9 cellular contexts compared by ENCODE assay signal in genomic region chr6:154928325-154928922, GRCh38.
DNase-seq lines count a peak whose midpoint lies in the region; ATAC-seq and TF ChIP-seq lines count a peak whose summit lies in the region.
"Had no signal": no experiment of that assay in that cellular context is flagged by ENCODE, and none has a peak within 500 bp of the region (broad histone marks: within the 10 kb centered on the region; RNA-seq: fewer than 3 reads in every experiment).

No MANE protein-coding gene starts in this region.

- no peaks in the 10 kb centered on the region for H3K36me3 ChIP-seq in neuronal stem cell (replicated peaks in 1 of 2; ENCODE audit: control insufficient read depth in 2 of 2, insufficient read depth in 2 of 2, low read length in 2 of 2)

- no peak overlapping the region for H3K18ac ChIP-seq in neuronal stem cell (ENCODE audit: low read length)

- no peak overlapping the region for H3K27ac ChIP-seq in AG04450 (ENCODE audit: low read depth, low read length)
- H3K27ac ChIP-seq in neuronal stem cell (replicated peaks; ENCODE audit: low read length): no peak overlapping the region

- no peaks in the 10 kb centered on the region for H3K27me3 ChIP-seq in AG04450 (ENCODE audit: control insufficient read depth, insufficient read depth, low read length)
- no peaks in the 10 kb centered on the region for H3K27me3 ChIP-seq in neuronal stem cell (ENCODE audit: control insufficient read depth in 3 of 3, insufficient read depth in 3 of 3, low read depth in 1 of 3, low read length in 3 of 3)

- WGBS in neuronal stem cell (ENCODE audit: extremely low coverage in 2 of 2, insufficient read length in 2 of 2, insufficient replicate concordance in 1 of 2), 2 donors: no CpG with 5 or more reads among the region's 5 CpGs

- H2BK15ac ChIP-seq in neuronal stem cell (ENCODE audit: low read length): no peak overlapping the region

- H3K9ac ChIP-seq in neuronal stem cell (ENCODE audit: low read depth, low read length, poor library complexity): no peak overlapping the region

- POLR2A ChIA-PET in AG04450 (lab: Yijun Ruan, JAX): no interaction called here

- H3K4me3 Mint-ChIP-seq in type B pancreatic cell: no peak overlapping the region
- H3K4me3 Mint-ChIP-seq: stimulated activated naive CD8-positive, alpha-beta T cell treated with anti-CD3 and anti-CD28 coated beads, Interleukin-15, Interleukin-2, amounts not matched to agents 100 ng/mL and 50 ng/mL, for 24 hours had no signal

- H3K27me3 Mint-ChIP-seq in type B pancreatic cell: no peaks in the 10 kb centered on the region
- H3K27me3 Mint-ChIP-seq: stimulated activated naive CD8-positive, alpha-beta T cell treated with anti-CD3 and anti-CD28 coated beads, Interleukin-15, Interleukin-2, amounts not matched to agents 100 ng/mL and 50 ng/mL, for 24 hours had no signal

- H2BK120ac ChIP-seq in neuronal stem cell (ENCODE audit: low read depth, low read length): no peak overlapping the region

- H4K8ac ChIP-seq in neuronal stem cell (ENCODE audit: low read depth, low read length): no peak overlapping the region

- no peak overlapping the region for H3K4me2 ChIP-seq in neuronal stem cell (ENCODE audit: insufficient read depth, low read length, poor library complexity, severe bottlenecking)

- H3K4me3 ChIP-seq in AG04450 (ENCODE audit: low read depth, low read length): no peak overlapping the region
- no peak overlapping the region for H3K4me3 ChIP-seq in fibroblast of mammary gland (ENCODE audit: control insufficient read depth, low read depth, low read length)
- no peak overlapping the region for H3K4me3 ChIP-seq in neuronal stem cell (ENCODE audit: low read length in 2 of 2)

- H3K9me3 ChIP-seq in AG04450 (ENCODE audit: control insufficient read depth, insufficient read depth, low read length): no peaks in the 10 kb centered on the region
- no peaks in the 10 kb centered on the region for H3K9me3 ChIP-seq in neuronal stem cell (replicated peaks in 1 of 2; ENCODE audit: control insufficient read depth in 2 of 2, insufficient read depth in 1 of 2, low read depth in 1 of 2, low read length in 2 of 2)

- TF ChIP-seq CTCF in AG04450 (IDR thresholded peaks at IDR 0.05; ENCODE audit: low read depth, low read length): peak; percentile 88
- TF ChIP-seq CTCF in fibroblast of mammary gland (conservative IDR thresholded peaks at IDR 0.05; ENCODE audit: control insufficient read depth, insufficient read depth, low read depth, low read length): peak; percentile 83
- TF ChIP-seq CTCF in type B pancreatic cell (conservative IDR thresholded peaks at IDR 0.05): peak; percentile 94

- H3K4me1 ChIP-seq in neuronal stem cell (ENCODE audit: control insufficient read depth in 2 of 2, insufficient read depth in 1 of 2, low read depth in 1 of 2, low read length in 2 of 2): peaks cover 25 to 28% of the 10 kb centered on the region in 2 donors

- H2BK5ac ChIP-seq in neuronal stem cell (ENCODE audit: low read length): no peak overlapping the region

- DNase-seq in AG04450 (ENCODE audit: low read depth, low spot score) (peak; percentile 50), HUDEP-2 (lab: John Stamatoyannopoulos, UW; ENCODE audit: unreplicated experiment in 76 of 76) (peak in 52 of 76 experiments; percentile 11 to 75 (median 45)), OCI-M1 (lab: John Stamatoyannopoulos, UW) (peak; percentile 89), activated T-cell treated with anti-CD3 and anti-CD28 coated beads for 24 hours (ENCODE audit: low read depth) (peak; percentile 63), fibroblast of mammary gland (ENCODE audit: low read depth) (peak; percentile 78), neuronal stem cell (ENCODE audit: low spot score) (peak; percentile 73), type B pancreatic cell (ENCODE audit: extremely low spot score, unreplicated experiment) (no peak)

- peaks cover 30% of the 10 kb centered on the region for H3K4me1 Mint-ChIP-seq in type B pancreatic cell (ENCODE audit: unreplicated experiment)

- H3K14ac ChIP-seq in neuronal stem cell (ENCODE audit: low read length): no peak overlapping the region

- no peak overlapping the region for H2AFZ ChIP-seq in neuronal stem cell (ENCODE audit: low read length)

- CTCF ChIA-PET in AG04450 (lab: Charles Lee): interaction anchor here (0.5 to 10.1 kb wide), 46 partner anchors 9 to 399 kb away, joined by 3 to 163 read pairs (median 4); partner anchors contain the start of gene TFB1M

- peak; percentile 62 for ATAC-seq in GM18519 (IDR thresholded peaks at IDR 0.05; ENCODE audit: low FRiP score, unreplicated experiment)

- no peak overlapping the region for H2BK12ac ChIP-seq in neuronal stem cell (ENCODE audit: low read length)

- no peak overlapping the region for H3K27ac Mint-ChIP-seq in type B pancreatic cell
- H3K27ac Mint-ChIP-seq: stimulated activated naive CD8-positive, alpha-beta T cell treated with anti-CD3 and anti-CD28 coated beads, Interleukin-15, Interleukin-2, amounts not matched to agents 100 ng/mL and 50 ng/mL, for 24 hours had no signal

- H3K4ac ChIP-seq in neuronal stem cell (ENCODE audit: low read length): no peak overlapping the region

- no peaks in the 10 kb centered on the region for H3K9me3 Mint-ChIP-seq in type B pancreatic cell
- H3K9me3 Mint-ChIP-seq: stimulated activated naive CD8-positive, alpha-beta T cell treated with anti-CD3 and anti-CD28 coated beads, Interleukin-15, Interleukin-2, amounts not matched to agents 100 ng/mL and 50 ng/mL, for 24 hours had no signal

- no peak overlapping the region for H4K91ac ChIP-seq in neuronal stem cell (ENCODE audit: low read depth, low read length, poor library complexity)

- peaks cover 2% of the 10 kb centered on the region for H3K79me1 ChIP-seq in neuronal stem cell (ENCODE audit: low read depth, low read length)

- peaks cover 5% of the 10 kb centered on the region for H3K36me3 Mint-ChIP-seq in type B pancreatic cell

- H3K23ac ChIP-seq in neuronal stem cell (ENCODE audit: low read depth, low read length, poor library complexity): no peak overlapping the region

- no peak overlapping the region for H2AK5ac ChIP-seq in neuronal stem cell (ENCODE audit: low read depth, low read length)
